In genomic region chr12:3304436-3305135, GRCh38 we compare ENCODE assay signal across 9 cellular contexts.
DNase-seq lines count a peak whose midpoint lies in the region; ATAC-seq and TF ChIP-seq lines count a peak whose summit lies in the region.
"Had no signal": no experiment of that assay in that cellular context is flagged by ENCODE, and none has a peak within 500 bp of the region (broad histone marks: within the 10 kb centered on the region; RNA-seq: fewer than 3 reads in every experiment).

No MANE protein-coding gene starts in this region.

- no peaks in the 10 kb centered on the region for H3K9me3 ChIP-seq in neural progenitor cell (ENCODE audit: low read depth)

- H3K36me3 Mint-ChIP-seq in neural progenitor cell: no peaks in the 10 kb centered on the region
- H3K36me3 Mint-ChIP-seq in activated naive CD8-positive, alpha-beta T cell treated with anti-CD3 and anti-CD28 coated beads, Interleukin-2, amount 50 U/mL, for 24 hours (ENCODE audit: low read depth): no peaks in the 10 kb centered on the region

- peaks cover 28% of the 10 kb centered on the region for H3K4me1 Mint-ChIP-seq in neural progenitor cell
- H3K4me1 Mint-ChIP-seq in activated naive CD8-positive, alpha-beta T cell treated with anti-CD3 and anti-CD28 coated beads, Interleukin-2, amount 50 U/mL, for 24 hours: peaks cover 10% of the 10 kb centered on the region

- H3K27me3 ChIP-seq in neural progenitor cell: peaks cover 1% of the 10 kb centered on the region

- H3K36me3 ChIP-seq in neural progenitor cell: no peaks in the 10 kb centered on the region

- no peak for ATAC-seq in HG03045 (IDR thresholded peaks at IDR 0.05; ENCODE audit: unreplicated experiment)
- no peak for ATAC-seq in activated naive CD8-positive, alpha-beta T cell treated with anti-CD3 and anti-CD28 coated beads, Interleukin-2, amount 50 U/mL, for 24 hours

- H3K27ac Mint-ChIP-seq in neural progenitor cell: peak overlapping the region; percentile 30
- H3K27ac Mint-ChIP-seq in activated naive CD8-positive, alpha-beta T cell treated with anti-CD3 and anti-CD28 coated beads, Interleukin-2, amount 50 U/mL, for 24 hours: no peak overlapping the region

- no peak for TF ChIP-seq CTCF in neural progenitor cell (IDR thresholded peaks at IDR 0.05)

- H3K27ac ChIP-seq in caudate nucleus (ENCODE audit: low read depth, low read length) (peak overlapping the region; percentile 44), neural progenitor cell (no peak overlapping the region)

- H3F3A ChIP-seq in neural progenitor cell (ENCODE audit: low read depth): peaks cover 4% of the 10 kb centered on the region

- H2AFZ ChIP-seq in neural progenitor cell (replicated peaks): no peak overlapping the region

- in situ Hi-C loops in G401 (cut with HindIII; ENCODE audit: low sequenced_read_pairs): no loop called here

- no peaks in the 10 kb centered on the region for H3K9me3 Mint-ChIP-seq in neural progenitor cell
- no peaks in the 10 kb centered on the region for H3K9me3 Mint-ChIP-seq in activated naive CD8-positive, alpha-beta T cell treated with anti-CD3 and anti-CD28 coated beads, Interleukin-2, amount 50 U/mL, for 24 hours

- no peak overlapping the region for H3K4me3 Mint-ChIP-seq in neural progenitor cell
- no peak overlapping the region for H3K4me3 Mint-ChIP-seq in activated naive CD8-positive, alpha-beta T cell treated with anti-CD3 and anti-CD28 coated beads, Interleukin-2, amount 50 U/mL, for 24 hours

- H3K4me1 ChIP-seq in neural progenitor cell: no peaks in the 10 kb centered on the region

- H3K4me2 ChIP-seq in neural progenitor cell: no peak overlapping the region

- H4K20me1 ChIP-seq in neural progenitor cell (ENCODE audit: low read depth): no peaks in the 10 kb centered on the region

- DNase-seq in Daoy (ENCODE audit: low read depth) (peak; percentile 94), NCI-H2029 (lab: John Stamatoyannopoulos, UW) (peak; percentile 65), caudate nucleus (lab: John Stamatoyannopoulos, UW) (peak in 23 of 61 donors; percentile 7 to 75 (median 38)), neural progenitor cell (ENCODE audit: low spot score) (no peak), G401 (ENCODE audit: low spot score) (no peak)
- no peak for DNase-seq in activated naive CD4-positive, alpha-beta T cell treated with anti-CD3 and anti-CD28 coated beads, Interleukin-2, amount 50 U/mL, for 16 hours
- no peak for DNase-seq in activated naive CD8-positive, alpha-beta T cell treated with anti-CD3 and anti-CD28 coated beads, Interleukin-2, amount 50 U/mL, for 24 hours
- DNase-seq: activated CD8-positive, alpha-beta memory T cell treated with anti-CD3 and anti-CD28 coated beads for 24 hours had no signal

- H3K4me3 ChIP-seq in neural progenitor cell: no peak overlapping the region

- H3K9ac ChIP-seq in neural progenitor cell: no peak overlapping the region

- H3K27me3 Mint-ChIP-seq in neural progenitor cell (ENCODE audit: insufficient read depth, low read depth): peaks cover 11% of the 10 kb centered on the region
- peaks cover 2% of the 10 kb centered on the region for H3K27me3 Mint-ChIP-seq in activated naive CD8-positive, alpha-beta T cell treated with anti-CD3 and anti-CD28 coated beads, Interleukin-2, amount 50 U/mL, for 24 hours

- H3K79me2 ChIP-seq in neural progenitor cell (ENCODE audit: low read depth): no peaks in the 10 kb centered on the region

Comparison
In these comparisons a context has a peak if more than half of its experiments do, and no peak if none do; other contexts are left out.
1. DNase-seq: peak in Daoy (single experiment) and NCI-H2029 (single experiment); none in neural progenitor cell (single experiment), G401 (single experiment), activated naive CD4-positive, alpha-beta T cell treated with anti-CD3 and anti-CD28 coated beads, Interleukin-2, amount 50 U/mL, for 16 hours (single experiment) and activated naive CD8-positive, alpha-beta T cell treated with anti-CD3 and anti-CD28 coated beads, Interleukin-2, amount 50 U/mL, for 24 hours (single experiment).